In the genomic region with DNA sequence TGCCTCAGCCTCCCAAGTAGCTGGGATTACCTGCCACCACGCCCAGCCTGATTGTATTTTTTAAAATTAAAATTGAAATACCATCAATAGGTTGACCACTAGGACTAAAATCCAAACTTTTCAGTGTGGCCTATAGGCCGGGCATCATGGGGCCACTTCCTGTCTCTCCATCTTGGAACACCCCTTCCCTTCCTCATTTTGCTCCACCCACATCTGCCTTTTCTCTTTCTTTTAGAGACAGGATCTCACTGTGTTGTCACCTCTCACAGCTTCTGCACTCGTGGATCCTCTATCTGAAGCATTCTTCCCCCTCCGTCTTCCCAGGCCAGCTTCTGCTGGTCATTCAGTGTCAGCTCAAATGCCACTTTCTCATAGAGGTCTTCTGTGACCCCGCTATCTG, we compare ENCODE assay signal across 2 cellular contexts.
A peak's percentile ranks its signal among the peaks of the same experiment; 100 is the strongest.
TF ChIP-seq lines count a peak whose summit lies in the region.

No MANE protein-coding gene starts in this region.

TF ChIP-seq in HepG2, 621 proteins besides CTCF, POLR2A, EP300 and RAD21 (continued from another document):
- TF ChIP-seq, protein P1, sequence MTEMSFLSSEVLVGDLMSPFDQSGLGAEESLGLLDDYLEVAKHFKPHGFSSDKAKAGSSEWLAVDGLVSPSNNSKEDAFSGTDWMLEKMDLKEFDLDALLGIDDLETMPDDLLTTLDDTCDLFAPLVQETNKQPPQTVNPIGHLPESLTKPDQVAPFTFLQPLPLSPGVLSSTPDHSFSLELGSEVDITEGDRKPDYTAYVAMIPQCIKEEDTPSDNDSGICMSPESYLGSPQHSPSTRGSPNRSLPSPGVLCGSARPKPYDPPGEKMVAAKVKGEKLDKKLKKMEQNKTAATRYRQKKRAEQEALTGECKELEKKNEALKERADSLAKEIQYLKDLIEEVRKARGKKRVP (CRISPR knock-in tag; IDR thresholded peaks at IDR 0.05): 0 out of 4 replicates have a peak, but pooled peaks of 1 of the 2 experiments have one; percentile 15
- no peak for TF ChIP-seq ZNF569 (CRISPR knock-in tag; IDR thresholded peaks at IDR 0.05; ENCODE audit: borderline replicate concordance)

TF ChIP-seq in WTC11, 78 proteins besides CTCF, POLR2A, EP300 and RAD21 (continued from another document):
- TF ChIP-seq, protein P2, sequence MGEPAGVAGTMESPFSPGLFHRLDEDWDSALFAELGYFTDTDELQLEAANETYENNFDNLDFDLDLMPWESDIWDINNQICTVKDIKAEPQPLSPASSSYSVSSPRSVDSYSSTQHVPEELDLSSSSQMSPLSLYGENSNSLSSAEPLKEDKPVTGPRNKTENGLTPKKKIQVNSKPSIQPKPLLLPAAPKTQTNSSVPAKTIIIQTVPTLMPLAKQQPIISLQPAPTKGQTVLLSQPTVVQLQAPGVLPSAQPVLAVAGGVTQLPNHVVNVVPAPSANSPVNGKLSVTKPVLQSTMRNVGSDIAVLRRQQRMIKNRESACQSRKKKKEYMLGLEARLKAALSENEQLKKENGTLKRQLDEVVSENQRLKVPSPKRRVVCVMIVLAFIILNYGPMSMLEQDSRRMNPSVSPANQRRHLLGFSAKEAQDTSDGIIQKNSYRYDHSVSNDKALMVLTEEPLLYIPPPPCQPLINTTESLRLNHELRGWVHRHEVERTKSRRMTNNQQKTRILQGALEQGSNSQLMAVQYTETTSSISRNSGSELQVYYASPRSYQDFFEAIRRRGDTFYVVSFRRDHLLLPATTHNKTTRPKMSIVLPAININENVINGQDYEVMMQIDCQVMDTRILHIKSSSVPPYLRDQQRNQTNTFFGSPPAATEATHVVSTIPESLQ (CRISPR knock-in tag; IDR thresholded peaks at IDR 0.05): no peak
- TF ChIP-seq, protein P3, sequence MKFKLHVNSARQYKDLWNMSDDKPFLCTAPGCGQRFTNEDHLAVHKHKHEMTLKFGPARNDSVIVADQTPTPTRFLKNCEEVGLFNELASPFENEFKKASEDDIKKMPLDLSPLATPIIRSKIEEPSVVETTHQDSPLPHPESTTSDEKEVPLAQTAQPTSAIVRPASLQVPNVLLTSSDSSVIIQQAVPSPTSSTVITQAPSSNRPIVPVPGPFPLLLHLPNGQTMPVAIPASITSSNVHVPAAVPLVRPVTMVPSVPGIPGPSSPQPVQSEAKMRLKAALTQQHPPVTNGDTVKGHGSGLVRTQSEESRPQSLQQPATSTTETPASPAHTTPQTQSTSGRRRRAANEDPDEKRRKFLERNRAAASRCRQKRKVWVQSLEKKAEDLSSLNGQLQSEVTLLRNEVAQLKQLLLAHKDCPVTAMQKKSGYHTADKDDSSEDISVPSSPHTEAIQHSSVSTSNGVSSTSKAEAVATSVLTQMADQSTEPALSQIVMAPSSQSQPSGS (CRISPR knock-in tag; IDR thresholded peaks at IDR 0.05; ENCODE audit: borderline replicate concordance, low read depth): no peak
- TF ChIP-seq EMX1 (CRISPR knock-in tag; IDR thresholded peaks at IDR 0.05) (no peak), ZNF423 (CRISPR knock-in tag; IDR thresholded peaks at IDR 0.05) (no peak), NFATC4 (CRISPR knock-in tag; IDR thresholded peaks at IDR 0.05) (no peak)
TF ChIP-seq in WTC11: peak in this region for 0.
